18 cellular contexts compared by ENCODE assay signal in the genomic region with DNA sequence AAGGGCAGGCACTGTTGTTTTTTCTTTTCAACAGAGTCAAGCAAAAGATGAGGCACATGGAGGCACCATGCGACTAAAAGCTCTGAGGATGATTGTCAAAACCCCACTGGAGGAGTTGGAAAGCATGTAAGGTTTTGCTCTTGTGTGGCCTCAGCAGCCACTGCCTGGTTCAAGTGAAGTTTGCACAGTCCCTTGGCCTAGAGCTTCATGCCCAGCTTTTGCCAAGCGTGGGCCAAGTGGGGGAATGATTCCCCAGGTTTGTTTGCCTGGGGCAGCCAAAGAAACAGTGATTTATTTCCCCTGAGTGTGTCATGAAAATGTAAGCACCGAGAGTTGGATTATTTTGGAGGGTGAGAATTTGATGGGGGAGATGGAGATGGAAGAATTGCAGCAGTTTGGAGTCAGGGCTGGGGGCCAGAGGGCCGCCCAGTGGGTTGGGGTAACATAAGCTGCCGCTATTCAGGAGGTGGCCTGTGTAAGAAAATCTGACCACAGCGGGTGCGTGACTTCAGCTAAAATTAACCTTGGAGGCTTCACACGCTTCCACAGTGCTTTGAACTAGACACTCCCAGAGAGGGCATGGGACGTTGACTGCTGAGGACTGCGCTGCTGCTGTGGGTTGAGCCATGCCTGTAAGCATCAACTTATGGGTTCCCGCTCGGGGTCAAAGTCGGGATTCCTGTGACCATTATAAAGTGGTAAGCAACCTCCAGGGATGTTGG.
A peak's percentile ranks its signal among the peaks of the same experiment; 100 is the strongest.
DNase-seq lines count a peak whose midpoint lies in the region; ATAC-seq, FAIRE-seq and TF ChIP-seq lines count a peak whose summit lies in the region.
"Had no signal": no experiment of that assay in that cellular context is flagged by ENCODE, and none has a peak within 500 bp of the region (broad histone marks: within the 10 kb centered on the region; RNA-seq: fewer than 3 reads in every experiment).

No MANE protein-coding gene starts in this region.

- H3F3A ChIP-seq in MM.1S (ENCODE audit: insufficient read depth, low read length): no peaks in the 10 kb centered on the region

- H3K4me3 ChIP-seq in left ventricle myocardium inferior (peak overlapping the region; percentile 13), small intestine (ENCODE audit: low read depth in 1 of 2, low read length in 2 of 2) (no peak overlapping the region), MM.1S (ENCODE audit: low read length) (no peak overlapping the region)
- H3K4me3 ChIP-seq: BLaER1 treated with 17β-estradiol and CSF1 and Interleukin-3, amounts not matched to agents 10 nM and 100 nM; SK-N-MC had no signal

- intact Hi-C loops in Right ventricle myocardium superior (cut with DNase I) (no loop called here), cardiac septum (cut with DNase I) (no loop called here), left ventricle myocardium inferior (cut with micrococcal nuclease) (no loop called here)

- H3K27ac ChIP-seq in left ventricle myocardium inferior (replicated peaks): peak overlapping the region; percentile 68
- H3K27ac ChIP-seq in small intestine (ENCODE audit: low read depth in 1 of 2, low read length in 1 of 2): no peak overlapping the region
- H3K27ac ChIP-seq in MM.1S (ENCODE audit: low read length): no peak overlapping the region
- H3K27ac ChIP-seq: BLaER1 treated with 17β-estradiol and CSF1 and Interleukin-3, amounts not matched to agents 10 nM and 100 nM; SK-N-MC had no signal

- ATAC-seq in Right ventricle myocardium superior (ENCODE audit: poor library complexity) (peak; percentile 83), HG02642 (IDR thresholded peaks at IDR 0.05; ENCODE audit: poor library complexity, unreplicated experiment) (no peak), GM21737 (IDR thresholded peaks at IDR 0.05; ENCODE audit: unreplicated experiment) (no peak)
- ATAC-seq: PC-3 had no signal

- H3K4me1 Mint-ChIP-seq in nephron: peaks cover 34% of the 10 kb centered on the region
- H3K4me1 Mint-ChIP-seq: CD8-positive, alpha-beta memory T cell had no signal

- H3K9me2 ChIP-seq in MM.1S (replicated peaks; ENCODE audit: insufficient read depth, low read length): no peaks in the 10 kb centered on the region

- H3K4me2 ChIP-seq in MM.1S (ENCODE audit: low read depth, low read length): no peak overlapping the region

- H3K9ac ChIP-seq in MM.1S (ENCODE audit: low read length): no peak overlapping the region
- H3K9ac ChIP-seq: BLaER1 treated with 17β-estradiol and CSF1 and Interleukin-3, amounts not matched to agents 10 nM and 100 nM had no signal

- no peaks in the 10 kb centered on the region for H3K9me3 ChIP-seq in left ventricle myocardium inferior (replicated peaks)
- no peaks in the 10 kb centered on the region for H3K9me3 ChIP-seq in small intestine (ENCODE audit: control insufficient read depth, low read depth)
- no peaks in the 10 kb centered on the region for H3K9me3 ChIP-seq in MM.1S (replicated peaks; ENCODE audit: insufficient read depth, low read length)
- H3K9me3 ChIP-seq: BLaER1 treated with 17β-estradiol and CSF1 and Interleukin-3, amounts not matched to agents 10 nM and 100 nM had no signal

- no peaks in the 10 kb centered on the region for H3K36me3 Mint-ChIP-seq in nephron (ENCODE audit: low read depth)
- H3K36me3 Mint-ChIP-seq: CD8-positive, alpha-beta memory T cell; IgD-negative memory B cell had no signal

- H3K27me3 Mint-ChIP-seq in nephron (ENCODE audit: low read depth): peaks cover 24% of the 10 kb centered on the region

- H4K20me1 ChIP-seq in MM.1S (ENCODE audit: insufficient read depth, low read length): no peaks in the 10 kb centered on the region
- H4K20me1 ChIP-seq: BLaER1 treated with 17β-estradiol and CSF1 and Interleukin-3, amounts not matched to agents 10 nM and 100 nM had no signal

- H3K9me3 Mint-ChIP-seq in nephron: no peaks in the 10 kb centered on the region
- H3K9me3 Mint-ChIP-seq: CD8-positive, alpha-beta memory T cell; IgD-negative memory B cell had no signal

- DNase-seq in Right ventricle myocardium superior (no peak), cardiac septum (ENCODE audit: low spot score) (no peak), left ventricle myocardium inferior (peak; percentile 19), small intestine (no peak), MM.1S (no peak)
- DNase-seq: CD8-positive, alpha-beta memory T cell; DMS79 treated with DMSO at 0.1 percent for 48 hours; H7; NCI-H1930; NCI-H748 treated with DMSO at 0.1 percent for 48 hours; PC-3 had no signal

- peak overlapping the region; percentile 46 to 79 (median 72) for H3K4me3 Mint-ChIP-seq in nephron
- H3K4me3 Mint-ChIP-seq: IgD-negative memory B cell had no signal

- TF ChIP-seq CTCF in left ventricle myocardium inferior (IDR thresholded peaks at IDR 0.05; ENCODE audit: borderline replicate concordance) (no peak), nephron (IDR thresholded peaks at IDR 0.05; ENCODE audit: unreplicated experiment in 3 of 3) (no peak), MM.1S (IDR thresholded peaks at IDR 0.05; ENCODE audit: low read length) (no peak)

- no peaks in the 10 kb centered on the region for H3K79me2 ChIP-seq in MM.1S (ENCODE audit: low read length)

- no peak for FAIRE-seq in small intestine (lab: Jason Lieb, UNC)
- FAIRE-seq: D721Med had no signal

- 80 to 85% (median 82%) methylated on average over 13 of the region's 13 CpGs for WGBS in small intestine, 3 donors

- H3K27me3 ChIP-seq in left ventricle myocardium inferior (ENCODE audit: low read depth) (no peaks in the 10 kb centered on the region), small intestine (ENCODE audit: control insufficient read depth in 2 of 2, insufficient read depth in 2 of 2, low read length in 2 of 2) (no peaks in the 10 kb centered on the region), MM.1S (replicated peaks; ENCODE audit: insufficient read depth, low read length) (no peaks in the 10 kb centered on the region)
- H3K27me3 ChIP-seq: BLaER1 treated with 17β-estradiol and CSF1 and Interleukin-3, amounts not matched to agents 10 nM and 100 nM had no signal

- H3K27ac Mint-ChIP-seq in nephron: no peak overlapping the region
- H3K27ac Mint-ChIP-seq: CD8-positive, alpha-beta memory T cell had no signal

- no peak overlapping the region for H2AFZ ChIP-seq in MM.1S (ENCODE audit: low read length)

- H3K36me3 ChIP-seq in left ventricle myocardium inferior (no peaks in the 10 kb centered on the region), small intestine (ENCODE audit: control insufficient read depth in 2 of 2, insufficient read depth in 2 of 2, low read length in 2 of 2) (no peaks in the 10 kb centered on the region), MM.1S (replicated peaks; ENCODE audit: insufficient read depth, low read length) (no peaks in the 10 kb centered on the region)
- H3K36me3 ChIP-seq: BLaER1 treated with 17β-estradiol and CSF1 and Interleukin-3, amounts not matched to agents 10 nM and 100 nM had no signal

- peaks cover 77% of the 10 kb centered on the region for H3K4me1 ChIP-seq in left ventricle myocardium inferior
- H3K4me1 ChIP-seq in small intestine (ENCODE audit: control insufficient read depth in 2 of 2, insufficient read depth in 1 of 2, low read depth in 1 of 2, low read length in 1 of 2): no peaks in the 10 kb centered on the region
- no peaks in the 10 kb centered on the region for H3K4me1 ChIP-seq in MM.1S (ENCODE audit: low read length)
